In the genomic region with DNA sequence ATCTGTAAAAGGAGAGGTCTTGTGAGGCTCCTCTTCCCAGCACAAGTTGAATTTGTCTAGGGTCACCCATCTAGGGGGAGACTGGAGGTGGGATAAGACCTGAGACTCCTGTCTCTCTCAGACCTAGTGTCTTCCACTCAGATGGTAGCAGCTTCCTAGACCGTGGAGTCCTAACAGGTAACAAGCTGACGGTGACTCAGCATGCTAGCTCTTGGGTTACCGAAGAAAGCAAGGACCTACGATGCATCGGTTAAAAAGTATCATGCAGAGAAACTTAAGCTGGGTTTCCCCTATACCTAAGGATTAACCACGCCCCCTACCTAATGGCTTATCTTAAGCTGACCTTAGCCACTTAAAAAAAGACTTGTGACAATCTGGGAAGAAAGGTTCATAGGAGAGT, we compare ENCODE assay signal across 24 cellular contexts. TPM values are rescaled to one million over a fixed set of nuclear protein-coding genes. Genes with fewer than 3 reads are reported as not detected.
"Had no signal": no experiment of that assay in that cellular context is flagged by ENCODE, and none has a peak within 500 bp of the region (broad histone marks: within the 10 kb centered on the region; RNA-seq: fewer than 3 reads in every experiment).

No MANE protein-coding gene starts in this region.

- H3K4me2 ChIP-seq: smooth muscle cell had no signal

- ATAC-seq: effector memory CD8-positive, alpha-beta T cell; left cardiac atrium; left lung; naive thymus-derived CD4-positive, alpha-beta T cell; sciatic nerve; upper lobe of right lung had no signal

- H3K27me3 ChIP-seq: tibial nerve, upper lobe of right lung, vagina had no signal

- DNase-seq: cortex of kidney; effector memory CD8-positive, alpha-beta T cell; hypothalamus; left cardiac atrium; left lung; mesenchymal stem cell; midbrain; naive thymus-derived CD4-positive, alpha-beta T cell; nucleus accumbens; stimulated activated CD4-positive, alpha-beta T cell treated with anti-CD3 and anti-CD28 coated beads, Interleukin-12 subunit alpha, Interleukin-12 subunit beta, amount 100 ng/mL, for 4 hours; stimulated activated CD4-positive, alpha-beta T cell treated with anti-CD3 and anti-CD28 coated beads, Interleukin-1b, Interleukin-23, amount 100 ng/mL, for 48 hours; stimulated activated CD4-positive, alpha-beta T cell treated with anti-CD3 and anti-CD28 coated beads, Interleukin-4, amount 100 ng/mL, for 1 hour; stimulated activated CD8-positive, alpha-beta memory T cell treated with anti-CD3 and anti-CD28 coated beads, Interleukin-4, amount 100 ng/mL, for 48 hours; stimulated activated naive CD4-positive, alpha-beta T cell; upper lobe of right lung had no signal

- H3K27ac ChIP-seq: left lung, prostate gland, right atrium auricular region, thoracic aorta, tibial nerve, upper lobe of right lung, vagina had no signal

- H3K4me1 ChIP-seq: prostate gland, right atrium auricular region, upper lobe of right lung, vagina had no signal

- H3K4me3 ChIP-seq: left lung, prostate gland, right atrium auricular region, smooth muscle cell, thoracic aorta, tibial nerve, upper lobe of right lung, vagina had no signal

- H3K36me3 ChIP-seq: left lung, prostate gland, right atrium auricular region, thoracic aorta, tibial nerve, upper lobe of right lung, vagina had no signal

- H3K9me3 ChIP-seq: left lung, prostate gland, right atrium auricular region, thoracic aorta, tibial nerve, upper lobe of right lung, vagina had no signal

RNA-seq across cellular contexts. Expression of gene LRRN1, which starts 7.6 kb away (rescaled TPM):
- total RNA-seq: dermis microvascular lymphatic vessel endothelial cell, lung microvascular endothelial cell had no signal
